1 cellular context compared by ENCODE assay signal in genomic region chr11:66418168-66418985, GRCh38.
TF ChIP-seq lines count a peak whose summit lies in the region.

No MANE protein-coding gene starts in this region.

TF ChIP-seq in HepG2, 621 proteins besides CTCF, POLR2A, EP300 and RAD21 (continued from another document and continues in another):
- TF ChIP-seq ZNF275 (CRISPR knock-in tag; IDR thresholded peaks at IDR 0.05; ENCODE audit: borderline replicate concordance) (peak; percentile 69; the same call in 1 of the 2 replicates), STAT6 (CRISPR knock-in tag; IDR thresholded peaks at IDR 0.05; ENCODE audit: borderline replicate concordance) (no peak), PRPF4 (IDR thresholded peaks at IDR 0.05; ENCODE audit: low read depth, low read length, poor library complexity, severe bottlenecking) (no peak), FOXM1 (CRISPR knock-in tag; IDR thresholded peaks at IDR 0.05) (peak; percentile 64; the same call in 1 of the 2 replicates), UBTF (CRISPR knock-in tag; IDR thresholded peaks at IDR 0.05) (no peak), ZGPAT (CRISPR knock-in tag; IDR thresholded peaks at IDR 0.05) (no peak), PRMT3 (CRISPR knock-in tag; IDR thresholded peaks at IDR 0.05; ENCODE audit: borderline replicate concordance, low read depth) (peak; percentile 58; the same call in 1 of the 2 replicates), ZFP41 (CRISPR knock-in tag; IDR thresholded peaks at IDR 0.05; ENCODE audit: borderline replicate concordance) (no peak), ZNF263 (CRISPR knock-in tag; IDR thresholded peaks at IDR 0.05) (peak; percentile 72), ZNF878 (CRISPR knock-in tag; IDR thresholded peaks at IDR 0.05) (peak; percentile 55; the same call in 1 of the 2 replicates), TSC22D2 (CRISPR knock-in tag; IDR thresholded peaks at IDR 0.05; ENCODE audit: borderline replicate concordance) (peak; percentile 98), DBP (CRISPR knock-in tag; IDR thresholded peaks at IDR 0.05; ENCODE audit: not compliant biosample characterization) (peak; percentile 31), FOXA1 (IDR thresholded peaks at IDR 0.05) (no peak), FOXA1 (CRISPR knock-in tag; IDR thresholded peaks at IDR 0.05) (no peak), ZNF776 (CRISPR knock-in tag; IDR thresholded peaks at IDR 0.05) (no peak), ZFP37 (CRISPR knock-in tag; IDR thresholded peaks at IDR 0.05; ENCODE audit: borderline replicate concordance) (peak; percentile 98), ZNF20 (CRISPR knock-in tag; IDR thresholded peaks at IDR 0.05) (no peak), MBD4 (IDR thresholded peaks at IDR 0.05; ENCODE audit: borderline replicate concordance, low read length) (no peak), ZNF44 (CRISPR knock-in tag; IDR thresholded peaks at IDR 0.05) (no peak), ZNF142 (CRISPR knock-in tag; IDR thresholded peaks at IDR 0.05) (no peak), ZBTB14 (CRISPR knock-in tag; IDR thresholded peaks at IDR 0.05) (no peak), ZBTB42 (CRISPR knock-in tag; IDR thresholded peaks at IDR 0.05) (no peak), ATAD3A (CRISPR knock-in tag; IDR thresholded peaks at IDR 0.05) (no peak), ATF6 (CRISPR knock-in tag; conservative IDR thresholded peaks at IDR 0.05) (no peak), ZNF414 (CRISPR knock-in tag; IDR thresholded peaks at IDR 0.05) (0 out of 2 replicates have a peak, but pooled peaks have one; percentile 47), ZNF564 (CRISPR knock-in tag; IDR thresholded peaks at IDR 0.05) (no peak), NRL (CRISPR knock-in tag; IDR thresholded peaks at IDR 0.05; ENCODE audit: borderline replicate concordance) (0 out of 2 replicates have a peak, but pooled peaks have one; percentile 50), ZNF773 (CRISPR knock-in tag; IDR thresholded peaks at IDR 0.05; ENCODE audit: borderline replicate concordance) (peak; percentile 96), ZNF333 (CRISPR knock-in tag; IDR thresholded peaks at IDR 0.05; ENCODE audit: borderline replicate concordance) (no peak), ZNF670 (CRISPR knock-in tag; IDR thresholded peaks at IDR 0.05; ENCODE audit: borderline replicate concordance) (no peak), MYC (CRISPR knock-in tag; IDR thresholded peaks at IDR 0.05; ENCODE audit: borderline replicate concordance) (0 out of 2 replicates have a peak, but pooled peaks have one; percentile 20), PRDM15 (CRISPR knock-in tag; IDR thresholded peaks at IDR 0.05) (peak; percentile 50; the same call in 1 of the 2 replicates)
